Comparison of ENCODE assay signal across 9 cellular contexts in the genomic region with DNA sequence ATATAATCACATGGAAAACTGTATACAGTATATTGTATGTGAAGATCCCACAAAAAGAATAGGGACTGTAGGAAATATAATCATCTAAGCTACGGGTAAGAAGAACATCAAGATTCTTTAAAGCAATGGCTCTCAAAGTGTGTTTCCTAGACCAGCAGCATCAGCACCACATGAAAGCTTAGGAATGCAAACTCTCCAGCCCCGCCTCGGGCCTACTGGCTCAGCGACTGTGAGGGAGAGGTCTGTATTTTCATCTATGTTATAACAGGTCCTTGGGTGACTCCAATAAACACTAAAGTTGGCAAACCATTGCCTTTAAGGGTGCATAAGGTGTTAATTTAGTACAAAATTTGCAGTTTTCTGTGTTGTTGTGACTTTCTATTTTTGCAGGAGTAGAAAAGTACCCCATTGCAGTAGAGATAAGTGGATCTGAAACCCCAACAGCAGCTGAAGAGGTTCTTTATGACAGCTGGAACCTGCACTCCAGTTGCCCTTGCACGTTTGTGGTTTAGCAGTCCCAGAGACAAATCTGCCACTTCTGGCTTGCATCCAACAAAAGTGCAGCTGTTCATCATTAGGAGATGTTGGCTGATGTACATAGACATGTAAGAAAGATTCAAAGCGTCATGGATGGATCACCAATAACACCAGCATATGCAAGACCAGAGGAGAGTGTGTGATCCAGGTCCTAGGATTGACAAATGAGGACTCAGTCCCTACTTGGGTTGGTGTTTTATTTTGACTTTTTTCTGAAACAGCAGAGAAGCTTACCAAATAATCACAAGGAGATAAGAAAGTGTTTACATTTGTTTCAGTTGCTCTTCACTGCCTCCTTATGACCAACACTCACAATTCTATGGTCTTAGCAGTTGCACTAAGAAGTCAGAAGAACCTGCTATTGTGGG. TPM values are rescaled to one million over a fixed set of nuclear protein-coding genes. Genes with fewer than 3 reads are reported as not detected.
DNase-seq lines count a peak whose midpoint lies in the region; ATAC-seq and TF ChIP-seq lines count a peak whose summit lies in the region.
"Had no signal": no experiment of that assay in that cellular context is flagged by ENCODE, and none has a peak within 500 bp of the region (broad histone marks: within the 10 kb centered on the region; RNA-seq: fewer than 3 reads in every experiment).

No MANE protein-coding gene starts in this region.

- no peak overlapping the region for H3K4me3 ChIP-seq in KMS-11 (IDR thresholded peaks at IDR 0.05; ENCODE audit: insufficient read depth, low read depth, low read length)

- H3K27me3 ChIP-seq in KMS-11 (ENCODE audit: insufficient read depth, low read depth): no peaks in the 10 kb centered on the region

- H3K27me3 Mint-ChIP-seq in natural killer cell treated with Interleukin-12 subunit alpha and Interleukin-12 subunit beta and Interleukin-15 and Interleukin-18, amount 100 ng/mL, for 72 hours: peaks cover 0 to 5% of the 10 kb centered on the region in 2 donors
- H3K27me3 Mint-ChIP-seq in mesothelial cell of epicardium (ENCODE audit: low read depth): no peaks in the 10 kb centered on the region
- H3K27me3 Mint-ChIP-seq: stimulated activated naive CD8-positive, alpha-beta T cell treated with anti-CD3 and anti-CD28 coated beads, Interleukin-15, Interleukin-2, amounts not matched to agents 100 ng/mL and 50 ng/mL, for 24 hours had no signal

- peak overlapping the region; percentile 3; the same call in 1 of the 2 replicates for H2AFZ ChIP-seq in KMS-11 (ENCODE audit: low read depth)

- ATAC-seq in GM21576 (IDR thresholded peaks at IDR 0.05; ENCODE audit: unreplicated experiment): peak; percentile 71
- no peak; the same call in 2 of the 3 replicates for ATAC-seq in SK-N-SH treated with all-trans-retinoic acid at 6 μM for 48 hours
- no peak for ATAC-seq in natural killer cell treated with Interleukin-12 subunit alpha and Interleukin-12 subunit beta and Interleukin-15 and Interleukin-18, amount 100 ng/mL, for 72 hours

- no peak overlapping the region for H3K9ac ChIP-seq in KMS-11

- H3K27ac Mint-ChIP-seq in natural killer cell treated with Interleukin-12 subunit alpha and Interleukin-12 subunit beta and Interleukin-15 and Interleukin-18, amount 100 ng/mL, for 72 hours: no peak overlapping the region
- H3K27ac Mint-ChIP-seq in mesothelial cell of epicardium: no peak overlapping the region
- H3K27ac Mint-ChIP-seq: stimulated activated naive CD8-positive, alpha-beta T cell treated with anti-CD3 and anti-CD28 coated beads, Interleukin-15, Interleukin-2, amounts not matched to agents 100 ng/mL and 50 ng/mL, for 24 hours had no signal

- no peaks in the 10 kb centered on the region for H3K36me3 ChIP-seq in KMS-11 (ENCODE audit: insufficient read depth)

- in situ Hi-C loops in GM13976 (cut with MboI; ENCODE audit: low sequenced_read_pairs, unreplicated experiment): no loop called here

- H3K36me3 Mint-ChIP-seq in natural killer cell treated with Interleukin-12 subunit alpha and Interleukin-12 subunit beta and Interleukin-15 and Interleukin-18, amount 100 ng/mL, for 72 hours: no peaks in the 10 kb centered on the region
- H3K36me3 Mint-ChIP-seq in mesothelial cell of epicardium: peaks cover 2% of the 10 kb centered on the region

- peak overlapping the region; percentile 68 for H3K4me2 ChIP-seq in KMS-11

- no peaks in the 10 kb centered on the region for H3K79me2 ChIP-seq in KMS-11 (ENCODE audit: insufficient read depth, low read depth)

- H3K27ac ChIP-seq in KMS-11: peak overlapping the region; percentile 36

- no peak overlapping the region for H3K4me3 Mint-ChIP-seq in natural killer cell treated with Interleukin-12 subunit alpha and Interleukin-12 subunit beta and Interleukin-15 and Interleukin-18, amount 100 ng/mL, for 72 hours
- H3K4me3 Mint-ChIP-seq in mesothelial cell of epicardium: no peak overlapping the region
- H3K4me3 Mint-ChIP-seq: stimulated activated naive CD8-positive, alpha-beta T cell treated with anti-CD3 and anti-CD28 coated beads, Interleukin-15, Interleukin-2, amounts not matched to agents 100 ng/mL and 50 ng/mL, for 24 hours had no signal

- H3K4me1 Mint-ChIP-seq in natural killer cell treated with Interleukin-12 subunit alpha and Interleukin-12 subunit beta and Interleukin-15 and Interleukin-18, amount 100 ng/mL, for 72 hours (ENCODE audit: low read depth in 2 of 2): peaks cover 0 to 4% of the 10 kb centered on the region in 2 donors
- peaks cover 7% of the 10 kb centered on the region for H3K4me1 Mint-ChIP-seq in mesothelial cell of epicardium

- TF ChIP-seq CTCF in GM13976 (IDR thresholded peaks at IDR 0.05; ENCODE audit: borderline replicate concordance, control extremely low read depth, extremely low read depth, insufficient read depth, missing control alignments): no peak
- peak; percentile 47 for TF ChIP-seq CTCF in KMS-11 (conservative IDR thresholded peaks at IDR 0.05; ENCODE audit: low read depth, low read length)
- TF ChIP-seq CTCF in mesothelial cell of epicardium (IDR thresholded peaks at IDR 0.05; ENCODE audit: unreplicated experiment): no peak

- peaks cover 55% of the 10 kb centered on the region for H3K4me1 ChIP-seq in KMS-11 (ENCODE audit: low read depth, poor library complexity, severe bottlenecking)

- peak; percentile 38 for DNase-seq in GM13976 (ENCODE audit: low spot score)
- DNase-seq in natural killer cell treated with Interleukin-12 subunit alpha and Interleukin-12 subunit beta and Interleukin-15 and Interleukin-18, amount 100 ng/mL, for 72 hours (ENCODE audit: low spot score): no peak
- no peak for DNase-seq in hippocampal formation (lab: John Stamatoyannopoulos, UW)
- no peak for DNase-seq in mesothelial cell of epicardium (ENCODE audit: low spot score in 2 of 2, unreplicated experiment in 2 of 2)
- DNase-seq in LoVo (ENCODE audit: low spot score): no peak

- no peaks in the 10 kb centered on the region for H3K9me3 Mint-ChIP-seq in natural killer cell treated with Interleukin-12 subunit alpha and Interleukin-12 subunit beta and Interleukin-15 and Interleukin-18, amount 100 ng/mL, for 72 hours
- peaks cover 14% of the 10 kb centered on the region for H3K9me3 Mint-ChIP-seq in mesothelial cell of epicardium
- H3K9me3 Mint-ChIP-seq: stimulated activated naive CD8-positive, alpha-beta T cell treated with anti-CD3 and anti-CD28 coated beads, Interleukin-15, Interleukin-2, amounts not matched to agents 100 ng/mL and 50 ng/mL, for 24 hours had no signal

- H4K20me1 ChIP-seq in KMS-11 (ENCODE audit: insufficient read depth): no peaks in the 10 kb centered on the region

TF ChIP-seq in SK-N-SH treated with all-trans-retinoic acid at 6 μM for 48 hours, 23 proteins besides CTCF, POLR2A, EP300 and RAD21:
- TF ChIP-seq RARB (CRISPR knock-in tag; IDR thresholded peaks at IDR 0.05) (no peak), TCF4 (CRISPR knock-in tag; IDR thresholded peaks at IDR 0.05; ENCODE audit: borderline replicate concordance) (0 out of 2 replicates have a peak, but pooled peaks have one; percentile 64)
- TF ChIP-seq, protein P1, sequence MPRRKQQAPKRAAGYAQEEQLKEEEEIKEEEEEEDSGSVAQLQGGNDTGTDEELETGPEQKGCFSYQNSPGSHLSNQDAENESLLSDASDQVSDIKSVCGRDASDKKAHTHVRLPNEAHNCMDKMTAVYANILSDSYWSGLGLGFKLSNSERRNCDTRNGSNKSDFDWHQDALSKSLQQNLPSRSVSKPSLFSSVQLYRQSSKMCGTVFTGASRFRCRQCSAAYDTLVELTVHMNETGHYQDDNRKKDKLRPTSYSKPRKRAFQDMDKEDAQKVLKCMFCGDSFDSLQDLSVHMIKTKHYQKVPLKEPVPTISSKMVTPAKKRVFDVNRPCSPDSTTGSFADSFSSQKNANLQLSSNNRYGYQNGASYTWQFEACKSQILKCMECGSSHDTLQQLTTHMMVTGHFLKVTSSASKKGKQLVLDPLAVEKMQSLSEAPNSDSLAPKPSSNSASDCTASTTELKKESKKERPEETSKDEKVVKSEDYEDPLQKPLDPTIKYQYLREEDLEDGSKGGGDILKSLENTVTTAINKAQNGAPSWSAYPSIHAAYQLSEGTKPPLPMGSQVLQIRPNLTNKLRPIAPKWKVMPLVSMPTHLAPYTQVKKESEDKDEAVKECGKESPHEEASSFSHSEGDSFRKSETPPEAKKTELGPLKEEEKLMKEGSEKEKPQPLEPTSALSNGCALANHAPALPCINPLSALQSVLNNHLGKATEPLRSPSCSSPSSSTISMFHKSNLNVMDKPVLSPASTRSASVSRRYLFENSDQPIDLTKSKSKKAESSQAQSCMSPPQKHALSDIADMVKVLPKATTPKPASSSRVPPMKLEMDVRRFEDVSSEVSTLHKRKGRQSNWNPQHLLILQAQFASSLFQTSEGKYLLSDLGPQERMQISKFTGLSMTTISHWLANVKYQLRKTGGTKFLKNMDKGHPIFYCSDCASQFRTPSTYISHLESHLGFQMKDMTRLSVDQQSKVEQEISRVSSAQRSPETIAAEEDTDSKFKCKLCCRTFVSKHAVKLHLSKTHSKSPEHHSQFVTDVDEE (CRISPR knock-in tag; IDR thresholded peaks at IDR 0.05): peak; percentile 65; the same call in 1 of the 2 replicates

RNA-seq across cellular contexts. Expression of a gene that starts 15.9 kb away (rescaled TPM):
- 10 to 100 TPM; 16.0 to 16.6 TPM for total RNA-seq in natural killer cell treated with Interleukin-12 subunit alpha and Interleukin-12 subunit beta and Interleukin-15 and Interleukin-18, amount 100 ng/mL, for 72 hours
- total RNA-seq in mesothelial cell of epicardium: 24.8 to 28.7 TPM (median 27.0 TPM) in 3 replicates

RNA-seq across cellular contexts. Expression of a gene that starts 42.7 kb away (rescaled TPM):
- 10 to 100 TPM; 19.9 to 22.2 TPM for total RNA-seq in natural killer cell treated with Interleukin-12 subunit alpha and Interleukin-12 subunit beta and Interleukin-15 and Interleukin-18, amount 100 ng/mL, for 72 hours
- total RNA-seq in mesothelial cell of epicardium: 17.2 to 19.2 TPM (median 19.1 TPM) in 3 replicates
